19 cellular contexts compared by ENCODE assay signal in genomic region chr16:79347176-79347715, GRCh38.
"Had no signal": no experiment of that assay in that cellular context is flagged by ENCODE, and none has a peak within 500 bp of the region (broad histone marks: within the 10 kb centered on the region; RNA-seq: fewer than 3 reads in every experiment).

No MANE protein-coding gene starts in this region.

- H3K9me3 Mint-ChIP-seq: activated naive CD8-positive, alpha-beta T cell treated with anti-CD3 and anti-CD28 coated beads, Interleukin-2, amount 10 ng/mL, durations not matched to agents 7 days and 5 days; activated T-helper 2 cell treated with anti-CD3 and anti-CD28 coated beads, Interferon-gamma antibody, Interleukin-2, Interleukin-4, amounts not matched to agents 10 μg/mL and 5 μg/mL and 100 μg/mL, durations not matched to agents 14 hours and 24 hours and 36 hours; memory B cell; T-helper 1 cell treated with Interleukin-12 subunit alpha and Interleukin-12 subunit beta and Interleukin-4 antibody, amounts not matched to agents 30 μg/mL and 1 μg/mL, for 36 hours had no signal

- H3K4me1 ChIP-seq: parathyroid adenoma, SJCRH30, stomach had no signal

- H3K9ac ChIP-seq: parathyroid adenoma had no signal

- H3K27ac ChIP-seq: parathyroid adenoma, SJCRH30, stomach had no signal

- DNase-seq: activated CD8-positive, alpha-beta memory T cell treated with anti-CD3 and anti-CD28 coated beads, Interleukin-2, amount 10 ng/mL, durations not matched to agents 7 days and 5 days; activated naive CD4-positive, alpha-beta T cell treated with Interleukin-2 at 50 U/mL for 16 hours; activated naive CD8-positive, alpha-beta T cell treated with anti-CD3 and anti-CD28 coated beads, Interleukin-2, amount 10 ng/mL, durations not matched to agents 7 days and 5 days; activated T-cell treated with anti-CD3 and anti-CD28 coated beads, Interleukin-2, amount 50 U/mL, for 1 hour; amygdala; erythroblast; foreskin melanocyte; glutamatergic neuron; hippocampal formation; left ventricle myocardium superior; naive thymus-derived CD4-positive, alpha-beta T cell; SJCRH30; stomach; trophoblast cell had no signal

- H3K4me3 Mint-ChIP-seq: activated CD8-positive, alpha-beta memory T cell treated with anti-CD3 and anti-CD28 coated beads, Interleukin-2, amount 10 ng/mL, durations not matched to agents 7 days and 5 days; activated naive CD8-positive, alpha-beta T cell treated with anti-CD3 and anti-CD28 coated beads, Interleukin-2, amount 10 ng/mL, durations not matched to agents 7 days and 5 days; memory B cell; naive thymus-derived CD4-positive, alpha-beta T cell; T-helper 1 cell treated with Interleukin-12 subunit alpha and Interleukin-12 subunit beta and Interleukin-4 antibody, amounts not matched to agents 30 μg/mL and 1 μg/mL, for 36 hours had no signal

- H3K9me3 ChIP-seq: SJCRH30, stomach had no signal

- H3K27ac Mint-ChIP-seq: activated CD8-positive, alpha-beta memory T cell treated with anti-CD3 and anti-CD28 coated beads, Interleukin-2, amount 10 ng/mL, durations not matched to agents 7 days and 5 days; activated naive CD8-positive, alpha-beta T cell treated with anti-CD3 and anti-CD28 coated beads, Interleukin-2, amount 10 ng/mL, durations not matched to agents 7 days and 5 days; activated T-helper 2 cell treated with anti-CD3 and anti-CD28 coated beads, Interferon-gamma antibody, Interleukin-2, Interleukin-4, amounts not matched to agents 10 μg/mL and 5 μg/mL and 100 μg/mL, durations not matched to agents 14 hours and 24 hours and 36 hours; memory B cell; naive thymus-derived CD4-positive, alpha-beta T cell; T-helper 1 cell treated with Interleukin-12 subunit alpha and Interleukin-12 subunit beta and Interleukin-4 antibody, amounts not matched to agents 30 μg/mL and 1 μg/mL, for 36 hours had no signal

- H3K4me3 ChIP-seq: SJCRH30, stomach had no signal

- H2AFZ ChIP-seq: parathyroid adenoma had no signal

- H3K27me3 ChIP-seq: SJCRH30, stomach had no signal

- ATAC-seq: activated CD4-positive, CD25-positive, alpha-beta regulatory T cell treated with anti-CD3 and anti-CD28 coated beads, Interleukin-2, amount 50 U/mL, for 24 hours; activated CD8-positive, alpha-beta memory T cell treated with anti-CD3 and anti-CD28 coated beads, Interleukin-2, amount 10 ng/mL, durations not matched to agents 7 days and 5 days; left ventricle myocardium superior; naive thymus-derived CD4-positive, alpha-beta T cell had no signal

- H3K36me3 ChIP-seq: SJCRH30, stomach had no signal

- H3K4me1 Mint-ChIP-seq: activated naive CD8-positive, alpha-beta T cell treated with anti-CD3 and anti-CD28 coated beads, Interleukin-2, amount 10 ng/mL, durations not matched to agents 7 days and 5 days; memory B cell; naive thymus-derived CD4-positive, alpha-beta T cell had no signal

- H3K36me3 Mint-ChIP-seq: activated CD8-positive, alpha-beta memory T cell treated with anti-CD3 and anti-CD28 coated beads, Interleukin-2, amount 10 ng/mL, durations not matched to agents 7 days and 5 days; activated naive CD8-positive, alpha-beta T cell treated with anti-CD3 and anti-CD28 coated beads, Interleukin-2, amount 10 ng/mL, durations not matched to agents 7 days and 5 days; memory B cell; naive thymus-derived CD4-positive, alpha-beta T cell had no signal

- H3K79me2 ChIP-seq: parathyroid adenoma had no signal
